In genomic region chr3:33030246-33030645, GRCh38 we compare ENCODE assay signal across 21 cellular contexts.
"Had no signal": no experiment of that assay in that cellular context is flagged by ENCODE, and none has a peak within 500 bp of the region (broad histone marks: within the 10 kb centered on the region; RNA-seq: fewer than 3 reads in every experiment).

No MANE protein-coding gene starts in this region.

- ATAC-seq: body of pancreas, gastroesophageal sphincter, heart left ventricle, left lobe of liver, sciatic nerve, upper lobe of right lung had no signal

- H3K27me3 Mint-ChIP-seq: activated T-cell treated with anti-CD3 and anti-CD28 coated beads, Interleukin-2, amount 50 U/mL, for 24 hours had no signal

- H3K27ac Mint-ChIP-seq: activated naive CD8-positive, alpha-beta T cell treated with anti-CD3 and anti-CD28 coated beads, Interleukin-2, amount 10 ng/mL, durations not matched to agents 7 days and 5 days; mesothelial cell of epicardium; nephron had no signal

- H3K4me1 Mint-ChIP-seq: nephron had no signal

- H3K4me3 Mint-ChIP-seq: activated T-cell treated with anti-CD3 and anti-CD28 coated beads, Interleukin-2, amount 50 U/mL, for 24 hours; mesothelial cell of epicardium; nephron had no signal

- DNase-seq: activated CD4-positive, alpha-beta T cell treated with anti-CD3 and anti-CD28 coated beads, Interleukin-2, amount 50 U/mL, for 1 hour; activated gamma-delta T cell; activated naive CD8-positive, alpha-beta T cell treated with anti-CD3 and anti-CD28 coated beads, Interleukin-2, amount 10 ng/mL, durations not matched to agents 7 days and 5 days; activated T-cell treated with anti-CD3 and anti-CD28 coated beads, Interleukin-2, amount 50 U/mL, for 24 hours; body of pancreas; caudate nucleus; colonic mucosa; heart left ventricle; kidney; stimulated activated CD4-positive, alpha-beta T cell treated with anti-CD3 and anti-CD28 coated beads, Interleukin-4, amount 100 ng/mL, for 1 hour; testis; upper lobe of right lung had no signal

- H3K27ac ChIP-seq: body of pancreas, colonic mucosa, esophagus muscularis mucosa, gastroesophageal sphincter, heart left ventricle, parathyroid adenoma, testis, upper lobe of right lung had no signal

- H3K4me1 ChIP-seq: body of pancreas, colonic mucosa, esophagus muscularis mucosa, gastroesophageal sphincter, heart left ventricle, testis, upper lobe of right lung had no signal

- H3K9me3 ChIP-seq: body of pancreas, colonic mucosa, esophagus muscularis mucosa, gastroesophageal sphincter, heart left ventricle, testis, upper lobe of right lung had no signal

- H3K27me3 ChIP-seq: body of pancreas, colonic mucosa, esophagus muscularis mucosa, gastroesophageal sphincter, heart left ventricle, testis, upper lobe of right lung had no signal

- H3K4me3 ChIP-seq: body of pancreas, colonic mucosa, esophagus muscularis mucosa, gastroesophageal sphincter, heart left ventricle, lung, smooth muscle cell, testis, upper lobe of right lung had no signal

- H3K9me3 Mint-ChIP-seq: activated T-cell treated with anti-CD3 and anti-CD28 coated beads, Interleukin-2, amount 50 U/mL, for 24 hours; nephron had no signal

- H3K36me3 ChIP-seq: colonic mucosa had no signal
